ENCODE assay signal across 26 cellular contexts in the genomic region with DNA sequence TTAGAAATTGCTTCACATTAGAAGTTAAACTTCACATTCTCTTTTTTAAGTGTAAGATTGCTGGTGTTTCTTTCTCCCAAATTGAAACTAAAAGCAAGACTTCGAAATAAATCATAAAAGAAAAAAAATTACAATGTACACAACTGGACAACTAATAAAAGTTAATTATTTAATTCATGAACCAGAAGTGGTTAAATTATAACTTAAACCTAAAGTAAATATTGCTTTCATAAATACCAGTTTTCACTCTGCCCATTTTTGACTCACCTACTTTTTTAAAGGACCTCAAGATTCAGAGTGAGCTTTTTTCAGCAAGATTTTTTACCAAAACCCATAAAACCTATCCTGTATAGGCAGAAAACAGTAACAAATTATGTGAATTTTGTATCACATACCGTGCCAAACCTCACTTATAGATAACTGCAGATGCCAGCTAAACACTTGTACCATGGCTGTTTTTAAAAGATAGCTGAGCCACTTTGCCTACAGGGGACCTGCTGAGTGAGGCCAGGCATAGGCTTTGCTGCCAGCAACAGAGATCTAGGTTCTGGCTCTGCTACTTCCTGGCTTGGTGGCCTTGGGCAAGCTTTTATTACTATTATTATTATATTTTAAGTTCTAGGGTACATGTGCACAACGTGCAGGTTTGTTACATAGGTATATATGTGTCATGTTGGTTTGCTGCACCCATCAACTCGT.
DNase-seq lines count a peak whose midpoint lies in the region; ATAC-seq, FAIRE-seq and TF ChIP-seq lines count a peak whose summit lies in the region.
"Had no signal": no experiment of that assay in that cellular context is flagged by ENCODE, and none has a peak within 500 bp of the region (broad histone marks: within the 10 kb centered on the region; RNA-seq: fewer than 3 reads in every experiment).

No MANE protein-coding gene starts in this region.

- no peak overlapping the region for H3K9ac ChIP-seq in HepG2 (ENCODE audit: insufficient read depth, low read depth, low read length)
- H3K9ac ChIP-seq: BLaER1 treated with 17β-estradiol and CSF1 and Interleukin-3, amounts not matched to agents 10 nM and 100 nM had no signal

- peaks cover 15% of the 10 kb centered on the region for H3K4me1 Mint-ChIP-seq in stimulated activated effector memory CD8-positive, alpha-beta T cell treated with anti-CD3 and anti-CD28 coated beads, Interleukin-12 subunit alpha, Interleukin-12 subunit beta, amount 100 ng/mL, for 72 hours

- no peak overlapping the region for H3K27ac Mint-ChIP-seq in stimulated activated effector memory CD8-positive, alpha-beta T cell treated with anti-CD3 and anti-CD28 coated beads, Interleukin-12 subunit alpha, Interleukin-12 subunit beta, amount 100 ng/mL, for 72 hours

- intact Hi-C loops in right lobe of liver (cut with DNase I) (no loop called here), HepG2 (cut with micrococcal nuclease; ENCODE audit: unreplicated experiment) (no loop called here)

- CTCF ChIA-PET in HepG2 (lab: Yijun Ruan, JAX; ENCODE audit: low intra/inter-chr PET ratio, low total read pairs), result no interaction called here

- POLR2A ChIA-PET in HepG2 (lab: Yijun Ruan, JAX), result no interaction called here

- H3K4me3 ChIP-seq in right lobe of liver (no peak overlapping the region), HepG2 (replicated peaks in 1 of 3; ENCODE audit: insufficient read depth in 1 of 3, low read depth in 2 of 3, low read length in 3 of 3) (no peak overlapping the region)
- H3K4me3 ChIP-seq: A549; BLaER1 treated with 17β-estradiol and CSF1 and Interleukin-3, amounts not matched to agents 10 nM and 100 nM; GM12878 had no signal

- in situ Hi-C loops in HepG2 (cut with HindIII; ENCODE audit: extremely low pct_ligation_motif_present, low pct_unique_long_range_greater_than_20kb), result no loop called here

- no peaks in the 10 kb centered on the region for H3K9me3 Mint-ChIP-seq in stimulated activated effector memory CD8-positive, alpha-beta T cell treated with anti-CD3 and anti-CD28 coated beads, Interleukin-12 subunit alpha, Interleukin-12 subunit beta, amount 100 ng/mL, for 72 hours

- TF ChIP-seq POLR2A in right lobe of liver (IDR thresholded peaks at IDR 0.05) (no peak), HepG2 (IDR thresholded peaks at IDR 0.05; ENCODE audit: insufficient read depth in 1 of 2, low read depth in 2 of 2, low read length in 2 of 2) (no peak)

- DNase-seq in right lobe of liver, result no peak
- DNase-seq in HepG2 (ENCODE audit: low spot score), result no peak
- no peak for DNase-seq in left lobe of liver (ENCODE audit: low spot score)
- DNase-seq in stimulated activated CD4-positive, alpha-beta T cell treated with anti-CD3 and anti-CD28 coated beads, Interleukin-2, amount 100 ng/mL, for 24 hours, result no peak
- no peak for DNase-seq in anterior cingulate cortex (lab: John Stamatoyannopoulos, UW)
- no peak for DNase-seq in stimulated activated effector memory CD8-positive, alpha-beta T cell treated with anti-CD3 and anti-CD28 coated beads, Interleukin-12 subunit alpha, Interleukin-12 subunit beta, amount 100 ng/mL, for 72 hours (ENCODE audit: low spot score in 2 of 2)
- DNase-seq: AML-193; Caco-2; CD4-positive, alpha-beta memory T cell; DMS79; EL; GDM1; HCEC 1CT; NCI-H1092; NCI-H1417 treated with DMSO at 0.1 percent for 48 hours; NCI-H1694 treated with DMSO at 0.1 percent for 48 hours; NCI-H2081; NCI-H2227 treated with DMSO at 0.1 percent for 48 hours; NCI-H526 treated with DMSO at 0.1 percent for 48 hours; RPMI8226; SHP77 treated with DMSO at 0.1 percent for 48 hours had no signal

- TF ChIP-seq CTCF in right lobe of liver (IDR thresholded peaks at IDR 0.05) (no peak), HepG2 (CRISPR knock-in tag; IDR thresholded peaks at IDR 0.05) (no peak)

- H3K27ac ChIP-seq in right lobe of liver (peak overlapping the region in 1 of 3 donors; percentile 16), HepG2 (ENCODE audit: extremely low read length, insufficient read depth, low read length) (no peak overlapping the region)
- H3K27ac ChIP-seq: A549; BLaER1 treated with 17β-estradiol and CSF1 and Interleukin-3, amounts not matched to agents 10 nM and 100 nM had no signal

- H3K4me1 ChIP-seq in right lobe of liver (peaks cover 0 to 12% (median 0%) of the 10 kb centered on the region in 4 donors), HepG2 (ENCODE audit: insufficient read depth, low read length) (no peaks in the 10 kb centered on the region)
- H3K4me1 ChIP-seq: A549, Caco-2 had no signal

- H4K20me1 ChIP-seq in HepG2 (ENCODE audit: insufficient read depth, low read length), result no peaks in the 10 kb centered on the region
- H4K20me1 ChIP-seq: BLaER1 treated with 17β-estradiol and CSF1 and Interleukin-3, amounts not matched to agents 10 nM and 100 nM had no signal

- H2AFZ ChIP-seq in HepG2 (ENCODE audit: low read length), result no peak overlapping the region

- H3K79me2 ChIP-seq in HepG2 (ENCODE audit: insufficient read depth, low read length), result no peaks in the 10 kb centered on the region

- no peak for FAIRE-seq in HepG2 (lab: Jason Lieb, UNC)
- peak; percentile 72 for FAIRE-seq in colon (lab: Jason Lieb, UNC)
- FAIRE-seq: A549, GM12878, H1 had no signal

- peak; percentile 56 to 80 (median 67) for ATAC-seq in right lobe of liver
- no peak for ATAC-seq in HepG2
- peak; percentile 71 for ATAC-seq in left lobe of liver
- no peak for ATAC-seq in stimulated activated effector memory CD8-positive, alpha-beta T cell treated with anti-CD3 and anti-CD28 coated beads, Interleukin-12 subunit alpha, Interleukin-12 subunit beta, amount 100 ng/mL, for 72 hours
- ATAC-seq: A549, GM12878 had no signal

- no TSS peak for BruUV-seq in HepG2 (replicated peaks; lab: Mats Ljungman, UMichigan)

- no peak for TF ChIP-seq RAD21 in HepG2 (CRISPR knock-in tag; IDR thresholded peaks at IDR 0.05)

- no peaks in the 10 kb centered on the region for H3K9me3 ChIP-seq in right lobe of liver
- no peaks in the 10 kb centered on the region for H3K9me3 ChIP-seq in HepG2 (ENCODE audit: low read length)
- H3K9me3 ChIP-seq: A549; BLaER1 treated with 17β-estradiol and CSF1 and Interleukin-3, amounts not matched to agents 10 nM and 100 nM; Caco-2 had no signal

- TF ChIP-seq EP300 in HepG2 (IDR thresholded peaks at IDR 0.05; ENCODE audit: low read depth in 2 of 2, low read length in 2 of 2) (no peak), HepG2 (CRISPR knock-in tag; IDR thresholded peaks at IDR 0.05; ENCODE audit: borderline replicate concordance) (no peak)

- WGBS in right lobe of liver (ENCODE audit: insufficient coverage, low coverage, low lambda C conversion rate, missing lambda C conversion rate), result 63% methylated on average over 4 of the region's 4 CpGs
- 5% methylated on average over 4 of the region's 4 CpGs for WGBS in HepG2 (ENCODE audit: low lambda C conversion rate)

- no peaks in the 10 kb centered on the region for H3K27me3 ChIP-seq in right lobe of liver
- no peaks in the 10 kb centered on the region; a peak in 1 of 5 replicates for H3K27me3 ChIP-seq in HepG2 (ENCODE audit: control insufficient read depth in 1 of 2, insufficient read depth in 2 of 2, low read length in 2 of 2)
- H3K27me3 ChIP-seq: BLaER1 treated with 17β-estradiol and CSF1 and Interleukin-3, amounts not matched to agents 10 nM and 100 nM had no signal

- H3K4me3 Mint-ChIP-seq in stimulated activated effector memory CD8-positive, alpha-beta T cell treated with anti-CD3 and anti-CD28 coated beads, Interleukin-12 subunit alpha, Interleukin-12 subunit beta, amount 100 ng/mL, for 72 hours, result no peak overlapping the region
- H3K4me3 Mint-ChIP-seq: CD4-positive, alpha-beta memory T cell had no signal

- H3K36me3 Mint-ChIP-seq in stimulated activated effector memory CD8-positive, alpha-beta T cell treated with anti-CD3 and anti-CD28 coated beads, Interleukin-12 subunit alpha, Interleukin-12 subunit beta, amount 100 ng/mL, for 72 hours, result peaks cover 6% of the 10 kb centered on the region

- H3K36me3 ChIP-seq in right lobe of liver, result no peaks in the 10 kb centered on the region
- H3K36me3 ChIP-seq in HepG2 (replicated peaks in 1 of 2; ENCODE audit: control insufficient read depth in 1 of 2, insufficient read depth in 2 of 2, low read length in 2 of 2), result no peaks in the 10 kb centered on the region
- H3K36me3 ChIP-seq: BLaER1 treated with 17β-estradiol and CSF1 and Interleukin-3, amounts not matched to agents 10 nM and 100 nM had no signal

- no peak overlapping the region for H3K4me2 ChIP-seq in HepG2 (ENCODE audit: low read depth, low read length)
- H3K4me2 ChIP-seq: A549 had no signal

TF ChIP-seq in HepG2, 621 proteins besides CTCF, POLR2A, EP300 and RAD21:
- TF ChIP-seq ZNF501 (CRISPR knock-in tag; IDR thresholded peaks at IDR 0.05) (no peak), ZNF614 (CRISPR knock-in tag; IDR thresholded peaks at IDR 0.05; ENCODE audit: borderline replicate concordance) (no peak), ZSCAN31 (CRISPR knock-in tag; IDR thresholded peaks at IDR 0.05; ENCODE audit: low read depth) (no peak), TRIM24 (CRISPR knock-in tag; IDR thresholded peaks at IDR 0.05) (no peak), TMF1 (CRISPR knock-in tag; IDR thresholded peaks at IDR 0.05; ENCODE audit: low read depth) (no peak), ZNF580 (CRISPR knock-in tag; IDR thresholded peaks at IDR 0.05; ENCODE audit: borderline replicate concordance, low read depth) (no peak)

Comparison
In these comparisons a context has a peak if more than half of its experiments do, and no peak if none do; other contexts are left out.
1. ATAC-seq: peak in right lobe of liver (4 of 4) and left lobe of liver (single experiment); none in HepG2 (single experiment) and stimulated activated effector memory CD8-positive, alpha-beta T cell treated with anti-CD3 and anti-CD28 coated beads, Interleukin-12 subunit alpha, Interleukin-12 subunit beta, amount 100 ng/mL, for 72 hours (single experiment).